13 cellular contexts compared by ENCODE assay signal in the genomic region with DNA sequence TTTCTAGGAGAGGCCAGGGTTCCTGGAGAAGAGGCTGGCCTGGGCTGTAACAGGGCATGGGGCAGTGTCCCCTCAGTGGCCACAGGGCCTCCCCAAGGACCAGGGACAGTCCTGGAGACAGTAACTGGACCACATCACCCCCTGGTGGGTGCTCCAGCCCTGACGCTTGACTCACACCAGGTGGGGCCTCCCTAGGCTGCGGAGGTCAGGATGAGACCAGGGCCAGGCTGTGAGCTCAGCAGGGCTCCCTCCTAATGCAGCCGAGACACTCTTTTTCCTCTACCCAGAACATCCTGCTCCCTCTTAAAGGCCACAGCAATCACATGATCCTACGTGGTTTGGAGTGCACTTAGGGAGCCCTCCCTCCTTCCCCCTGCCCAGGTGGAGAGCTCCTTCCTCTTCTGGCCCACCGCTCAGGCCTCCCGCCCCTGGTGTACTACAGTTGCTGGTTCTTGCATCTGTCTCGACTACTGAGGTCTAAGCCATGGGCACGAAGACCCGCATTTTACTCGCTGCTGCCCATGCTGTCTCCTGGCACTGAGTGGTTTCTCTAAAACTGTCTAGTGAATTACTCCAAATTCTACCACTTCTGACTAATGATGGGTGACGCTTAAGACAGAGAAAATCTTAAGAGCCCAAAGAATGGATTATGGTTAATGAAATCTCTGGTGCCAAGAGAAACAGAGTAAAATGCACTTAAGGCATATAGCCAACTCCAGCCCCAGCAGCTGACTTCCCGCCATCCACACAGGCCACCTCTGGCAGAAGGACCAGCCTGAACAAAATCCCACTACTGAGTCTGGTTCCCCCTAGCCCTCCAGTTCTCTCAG.
A peak's percentile ranks its signal among the peaks of the same experiment; 100 is the strongest.
DNase-seq lines count a peak whose midpoint lies in the region; ATAC-seq and TF ChIP-seq lines count a peak whose summit lies in the region.
"Had no signal": no experiment of that assay in that cellular context is flagged by ENCODE, and none has a peak within 500 bp of the region (broad histone marks: within the 10 kb centered on the region; RNA-seq: fewer than 3 reads in every experiment).

No MANE protein-coding gene starts in this region.

- H3K27me3 ChIP-seq in A673 (replicated peaks; ENCODE audit: insufficient read depth, low read depth, low read length, poor library complexity) (no peaks in the 10 kb centered on the region), OCI-LY3 (ENCODE audit: low read depth, low read length) (peaks cover 45% of the 10 kb centered on the region)

- peaks cover 8% of the 10 kb centered on the region for H3K9me3 Mint-ChIP-seq in glutamatergic neuron (ENCODE audit: unreplicated experiment)
- H3K9me3 Mint-ChIP-seq in activated T-helper 17 cell treated with anti-CD3 and anti-CD28 coated beads, Interleukin-2, amount 50 U/mL, for 72 hours = no peaks in the 10 kb centered on the region

- H3K4me3 Mint-ChIP-seq in glutamatergic neuron (ENCODE audit: unreplicated experiment) = no peak overlapping the region
- no peak overlapping the region for H3K4me3 Mint-ChIP-seq in activated T-helper 17 cell treated with anti-CD3 and anti-CD28 coated beads, Interleukin-2, amount 50 U/mL, for 72 hours

- no peak overlapping the region for H3K4me2 ChIP-seq in OCI-LY3 (ENCODE audit: low read length)

- no TSS peak for BruUV-seq in A673 (replicated peaks; lab: Mats Ljungman, UMichigan)

- H3K27ac ChIP-seq in A673 (ENCODE audit: low read depth, low read length, poor library complexity, severe bottlenecking) (no peak overlapping the region), OCI-LY3 (ENCODE audit: low read length) (no peak overlapping the region)
- H3K27ac ChIP-seq: RWPE1 had no signal

- no peak overlapping the region for H2AFZ ChIP-seq in OCI-LY3 (ENCODE audit: low read depth, low read length)

- intact Hi-C loops in A673 (cut with micrococcal nuclease; ENCODE audit: unreplicated experiment) = loop anchor here (5.0 to 10.0 kb wide), 3 partner anchors 134 to 621 kb away; no protein-coding TSS in a partner anchor

- H3K9me3 ChIP-seq in A673 (ENCODE audit: low read depth, low read length, poor library complexity, severe bottlenecking) = no peaks in the 10 kb centered on the region
- no peaks in the 10 kb centered on the region for H3K9me3 ChIP-seq in OCI-LY3 (ENCODE audit: insufficient read depth, low read length)

- ATAC-seq in GM18505 (IDR thresholded peaks at IDR 0.05; ENCODE audit: unreplicated experiment) = no peak
- ATAC-seq in HG02571 (IDR thresholded peaks at IDR 0.05; ENCODE audit: unreplicated experiment) = no peak
- no peak for ATAC-seq in GM19397 (IDR thresholded peaks at IDR 0.05; ENCODE audit: unreplicated experiment)
- ATAC-seq in activated T-helper 17 cell treated with anti-CD3 and anti-CD28 coated beads, Interleukin-2, amount 50 U/mL, for 72 hours (replicated peaks) = no peak

- H3K27me3 Mint-ChIP-seq in glutamatergic neuron (ENCODE audit: unreplicated experiment) = peaks cover 7% of the 10 kb centered on the region
- H3K27me3 Mint-ChIP-seq in activated T-helper 17 cell treated with anti-CD3 and anti-CD28 coated beads, Interleukin-2, amount 50 U/mL, for 72 hours = peaks cover 7% of the 10 kb centered on the region

- DNase-seq in A673 (ENCODE audit: low spot score) = no peak
- peak; percentile 60 for DNase-seq in D341Med (ENCODE audit: low spot score)
- DNase-seq in glutamatergic neuron = peak; percentile 39
- DNase-seq: amniotic stem cell; effector CD4-positive, alpha-beta T cell; kidney; NCI-H1092 treated with DMSO at 0.1 percent for 48 hours had no signal

- H3K79me2 ChIP-seq in OCI-LY3 (ENCODE audit: low read length) = no peaks in the 10 kb centered on the region

- H3K27ac Mint-ChIP-seq in glutamatergic neuron (ENCODE audit: unreplicated experiment) = no peak overlapping the region
- H3K27ac Mint-ChIP-seq in activated T-helper 17 cell treated with anti-CD3 and anti-CD28 coated beads, Interleukin-2, amount 50 U/mL, for 72 hours = no peak overlapping the region

- H3K36me3 Mint-ChIP-seq in glutamatergic neuron (ENCODE audit: unreplicated experiment) = no peaks in the 10 kb centered on the region
- H3K36me3 Mint-ChIP-seq in activated T-helper 17 cell treated with anti-CD3 and anti-CD28 coated beads, Interleukin-2, amount 50 U/mL, for 72 hours (ENCODE audit: low read depth) = no peaks in the 10 kb centered on the region

- peaks cover 3% of the 10 kb centered on the region for H3K4me1 Mint-ChIP-seq in glutamatergic neuron (ENCODE audit: low read depth, unreplicated experiment)
- H3K4me1 Mint-ChIP-seq in activated T-helper 17 cell treated with anti-CD3 and anti-CD28 coated beads, Interleukin-2, amount 50 U/mL, for 72 hours = no peaks in the 10 kb centered on the region

- no peak for TF ChIP-seq POLR2A in GM18505 (IDR thresholded peaks at IDR 0.05; ENCODE audit: borderline replicate concordance, extremely low read depth, insufficient read depth, insufficient read length)

- no peak overlapping the region for H3K4me3 ChIP-seq in A673 (ENCODE audit: low read depth, low read length, poor library complexity, severe bottlenecking)
- H3K4me3 ChIP-seq in OCI-LY3 (ENCODE audit: low read length) = no peak overlapping the region

- CTCF ChIA-PET in A673 (lab: Charles Lee) = no interaction called here

- H3K36me3 ChIP-seq in A673 (ENCODE audit: insufficient read depth, low read length, poor library complexity, severe bottlenecking) (no peaks in the 10 kb centered on the region), OCI-LY3 (replicated peaks; ENCODE audit: low read depth, low read length) (no peaks in the 10 kb centered on the region)

- TF ChIP-seq CTCF in A673 (conservative IDR thresholded peaks at IDR 0.05; ENCODE audit: low read depth, low read length) (0 out of 2 replicates have a peak, but pooled peaks have one; percentile 20), OCI-LY3 (IDR thresholded peaks at IDR 0.05; ENCODE audit: low read depth, low read length) (peak; percentile 30), glutamatergic neuron (IDR thresholded peaks at IDR 0.05; ENCODE audit: partially characterized antibody, unreplicated experiment) (no peak)

- H4K20me1 ChIP-seq in OCI-LY3 (ENCODE audit: insufficient read depth, low read length) = no peaks in the 10 kb centered on the region

- POLR2A ChIA-PET in A673 (lab: Charles Lee; ENCODE audit: low non-redundant PET) = no interaction called here

- H3K4me1 ChIP-seq in A673 (ENCODE audit: insufficient read depth, low read length, poor library complexity, severe bottlenecking) (peaks cover 34% of the 10 kb centered on the region), OCI-LY3 (ENCODE audit: low read length) (peaks cover 45% of the 10 kb centered on the region)

- H3K9ac ChIP-seq in OCI-LY3 (ENCODE audit: low read length) = no peak overlapping the region
